In the genomic region with DNA sequence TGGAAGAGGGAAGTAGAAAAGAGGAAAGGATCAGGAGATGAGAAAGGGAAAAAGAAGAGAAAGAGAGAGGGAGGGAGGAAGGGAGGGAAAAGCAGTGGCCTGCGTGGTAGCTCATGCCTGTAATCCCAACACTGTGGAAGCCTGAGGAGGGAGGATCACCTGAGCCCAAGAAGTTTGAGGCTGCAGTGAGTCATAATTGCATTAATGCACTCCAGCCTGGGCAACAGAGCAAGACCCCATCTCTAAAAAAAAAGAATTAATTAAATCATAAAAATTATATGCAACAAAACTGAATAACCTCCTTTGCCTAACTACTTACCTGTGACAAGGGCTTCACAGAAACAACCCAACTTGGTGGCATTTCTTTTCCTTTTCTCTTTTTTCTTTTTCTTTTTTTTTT, we compare ENCODE assay signal across 21 cellular contexts.
"Had no signal": no experiment of that assay in that cellular context is flagged by ENCODE, and none has a peak within 500 bp of the region (broad histone marks: within the 10 kb centered on the region; RNA-seq: fewer than 3 reads in every experiment).

No MANE protein-coding gene starts in this region.

- ATAC-seq: Panc1, SK-N-SH treated with all-trans-retinoic acid at 6 μM for 48 hours had no signal

- H3K36me3 ChIP-seq: SJCRH30 had no signal

- H3K9me3 ChIP-seq: SJCRH30 had no signal

- H3K9ac ChIP-seq: KMS-11 had no signal

- DNase-seq: IMR-90, NCI-H1048, NCI-H1105, NCI-H1417, NCI-H1436 treated with DMSO at 0.1 percent for 48 hours, NCI-H1694, NCI-H187 treated with DMSO at 0.1 percent for 48 hours, NCI-H2029 treated with DMSO at 0.1 percent for 48 hours, NCI-H2171 treated with DMSO at 0.1 percent for 48 hours, NCI-H345, NCI-H446 treated with DMSO at 0.1 percent for 48 hours, NCI-H510A treated with DMSO at 0.1 percent for 48 hours, NCI-H748 treated with DMSO at 0.1 percent for 48 hours, SHP77, SJCRH30, T-helper 1 cell had no signal

- H3K4me1 ChIP-seq: SJCRH30 had no signal

- H3K27ac ChIP-seq: KMS-11, RWPE1, SJCRH30 had no signal

- H3K4me3 ChIP-seq: SJCRH30 had no signal

- FAIRE-seq: HepG2 had no signal

- H3K4me2 ChIP-seq: KMS-11 had no signal

- H3K27me3 ChIP-seq: SJCRH30 had no signal
